ENCODE assay signal across 13 cellular contexts in the genomic region with DNA sequence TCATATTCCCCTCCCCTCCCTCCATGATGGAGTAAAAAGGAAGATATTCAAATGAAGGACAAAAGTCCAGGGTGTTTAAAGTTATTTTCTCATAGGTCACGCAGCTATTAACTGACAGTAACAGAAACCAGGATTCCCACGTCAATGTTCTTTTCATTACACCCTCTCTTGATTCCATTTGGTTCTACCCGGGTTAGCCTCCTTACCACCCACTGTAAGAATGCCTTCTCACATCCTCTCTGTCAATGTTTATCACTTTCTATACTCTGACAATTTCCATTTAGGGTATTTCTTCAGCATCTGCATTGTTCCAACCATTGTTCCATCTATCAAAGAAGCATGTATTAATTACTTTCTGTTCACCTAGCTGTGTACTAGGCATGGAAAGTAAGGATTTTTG. TPM values are rescaled to one million over a fixed set of nuclear protein-coding genes. Genes with fewer than 3 reads are reported as not detected.
A peak's percentile ranks its signal among the peaks of the same experiment; 100 is the strongest.
DNase-seq lines count a peak whose midpoint lies in the region; ATAC-seq and TF ChIP-seq lines count a peak whose summit lies in the region.
"Had no signal": no experiment of that assay in that cellular context is flagged by ENCODE, and none has a peak within 500 bp of the region (broad histone marks: within the 10 kb centered on the region; RNA-seq: fewer than 3 reads in every experiment).

No MANE protein-coding gene starts in this region.

- H2AFZ ChIP-seq in GM23248: no peak overlapping the region

- H3K9me2 ChIP-seq in GM23248 (ENCODE audit: insufficient read depth): no peaks in the 10 kb centered on the region

- ATAC-seq in heart right ventricle: no peak
- ATAC-seq in right cardiac atrium: no peak
- no peak for ATAC-seq in GM21381 (IDR thresholded peaks at IDR 0.05; ENCODE audit: unreplicated experiment)

- no peak for TF ChIP-seq EP300 in sigmoid colon (IDR thresholded peaks at IDR 0.05)

- DNase-seq in heart right ventricle (no peak), right cardiac atrium (no peak), breast epithelium (ENCODE audit: low spot score in 2 of 2) (no peak), sigmoid colon (no peak), vagina (ENCODE audit: extremely low spot score in 2 of 2) (no peak), pons (ENCODE audit: low spot score) (no peak), GM23248 (no peak)
- DNase-seq: COR-L47, NCI-H1436 treated with DMSO at 0.1 percent for 48 hours, NCI-H2081 treated with DMSO at 0.1 percent for 48 hours, NCI-H524 had no signal

- intact Hi-C loops in heart right ventricle (cut with DNase I): loop anchor here in 2 of 10 donors (5.0 kb wide), 1 partner anchor 52 kb away; a partner anchor contains a TSS
- intact Hi-C loops in right cardiac atrium (cut with DNase I): no loop called here
- intact Hi-C loops in breast epithelium (cut with DNase I; ENCODE audit: low total_unique reads): no loop called here
- intact Hi-C loops in sigmoid colon (cut with DNase I): loop anchor here (2.0 kb wide), 1 partner anchor 52 kb away; a partner anchor contains a TSS
- intact Hi-C loops in vagina (cut with DNase I): no loop called here

- TF ChIP-seq POLR2A in breast epithelium (IDR thresholded peaks at IDR 0.05) (no peak), sigmoid colon (IDR thresholded peaks at IDR 0.05) (no peak), vagina (IDR thresholded peaks at IDR 0.05) (no peak)

- in situ Hi-C loops in GM23248 (cut with MboI): no loop called here

- no peak overlapping the region for H3K9ac ChIP-seq in GM23248

- H4K20me1 ChIP-seq in GM23248 (ENCODE audit: insufficient read depth): peaks cover 22% of the 10 kb centered on the region

- H3K9me3 ChIP-seq in heart right ventricle: no peaks in the 10 kb centered on the region
- no peaks in the 10 kb centered on the region for H3K9me3 ChIP-seq in right cardiac atrium (ENCODE audit: control insufficient read depth, low read length)
- no peaks in the 10 kb centered on the region for H3K9me3 ChIP-seq in breast epithelium
- no peaks in the 10 kb centered on the region for H3K9me3 ChIP-seq in sigmoid colon
- no peaks in the 10 kb centered on the region for H3K9me3 ChIP-seq in vagina
- no peaks in the 10 kb centered on the region for H3K9me3 ChIP-seq in GM23248 (ENCODE audit: low read depth)
- H3K9me3 ChIP-seq: HAP-1 had no signal

- H3K27ac ChIP-seq in heart right ventricle (peak overlapping the region in 7 of 10 donors; percentile 21 to 69 (median 52)), right cardiac atrium (ENCODE audit: low read length) (no peak overlapping the region), breast epithelium (peak overlapping the region; percentile 65 to 66), sigmoid colon (peak overlapping the region in 3 of 4 donors; percentile 53 to 69 (median 67)), vagina (peak overlapping the region; percentile 8), GM23248 (no peak overlapping the region)

- TF ChIP-seq CTCF in heart right ventricle (IDR thresholded peaks at IDR 0.05) (no peak), breast epithelium (IDR thresholded peaks at IDR 0.05) (no peak), sigmoid colon (IDR thresholded peaks at IDR 0.05) (no peak), vagina (IDR thresholded peaks at IDR 0.05) (no peak)

- no peak overlapping the region for H3K4me3 ChIP-seq in heart right ventricle
- H3K4me3 ChIP-seq in right cardiac atrium (ENCODE audit: low read length): no peak overlapping the region
- no peak overlapping the region for H3K4me3 ChIP-seq in breast epithelium
- H3K4me3 ChIP-seq in sigmoid colon: no peak overlapping the region
- no peak overlapping the region for H3K4me3 ChIP-seq in vagina
- no peak overlapping the region for H3K4me3 ChIP-seq in GM23248
- H3K4me3 ChIP-seq: HAP-1 had no signal

- H3K27me3 ChIP-seq in heart right ventricle (no peaks in the 10 kb centered on the region), right cardiac atrium (ENCODE audit: control insufficient read depth, insufficient read depth) (no peaks in the 10 kb centered on the region), breast epithelium (no peaks in the 10 kb centered on the region), sigmoid colon (no peaks in the 10 kb centered on the region), vagina (no peaks in the 10 kb centered on the region), GM23248 (replicated peaks; ENCODE audit: insufficient read depth) (no peaks in the 10 kb centered on the region)

- H3K36me3 ChIP-seq in heart right ventricle (peaks cover 0 to 22% (median 0%) of the 10 kb centered on the region in 9 donors), breast epithelium (no peaks in the 10 kb centered on the region), sigmoid colon (no peaks in the 10 kb centered on the region), vagina (no peaks in the 10 kb centered on the region), GM23248 (ENCODE audit: low read depth) (no peaks in the 10 kb centered on the region; the same call in 1 of the 2 replicates)

- H3K79me2 ChIP-seq in GM23248 (ENCODE audit: insufficient read depth): peaks cover 100% of the 10 kb centered on the region

- peaks cover 16 to 90% (median 84%) of the 10 kb centered on the region in 9 donors for H3K4me1 ChIP-seq in heart right ventricle
- peaks cover 9% of the 10 kb centered on the region for H3K4me1 ChIP-seq in right cardiac atrium (ENCODE audit: control insufficient read depth, insufficient read depth, low read length)
- peaks cover 3 to 24% of the 10 kb centered on the region in 2 donors for H3K4me1 ChIP-seq in breast epithelium
- H3K4me1 ChIP-seq in sigmoid colon: peaks cover 0 to 59% (median 55%) of the 10 kb centered on the region in 4 donors
- H3K4me1 ChIP-seq in vagina: peaks cover 54% of the 10 kb centered on the region
- H3K4me1 ChIP-seq in GM23248 (ENCODE audit: insufficient read depth): peaks cover 16% of the 10 kb centered on the region

- 74 to 82% methylated on average over 3 of the region's 3 CpGs for WGBS in heart right ventricle, 2 donors
- WGBS in right cardiac atrium: 90% methylated on average over 3 of the region's 3 CpGs
- WGBS in sigmoid colon, 2 donors: 89 to 92% methylated on average over 3 of the region's 3 CpGs
- 21 to 27% methylated on average over 3 of the region's 3 CpGs for WGBS in GM23248 (ENCODE audit: low coverage in 1 of 2, low lambda C conversion rate in 2 of 2, missing lambda C conversion rate in 2 of 2), 2 experiments

- H3K4me2 ChIP-seq in GM23248 (ENCODE audit: unreplicated experiment): no peak overlapping the region

- peaks cover 11% of the 10 kb centered on the region; the same call in 1 of the 2 replicates for H3F3A ChIP-seq in GM23248 (ENCODE audit: insufficient read depth)

RNA-seq across cellular contexts. Expression of a gene that starts 52.1 kb away (rescaled TPM):
- total RNA-seq in heart right ventricle (10 to 100 TPM; 41.9 to 67.1 (median 59.0) TPM), right cardiac atrium (10 to 100 TPM; 44.6 to 67.1 (median 51.9) TPM), breast epithelium (10 to 100 TPM; 28.7 to 33.8 (median 29.0) TPM), sigmoid colon (10 to 100 TPM; 31.4 to 45.7 (median 37.5) TPM), vagina (27.0 TPM)
- polyA plus RNA-seq in heart right ventricle (10 to 100 TPM in 1 of 2 donors, 1 to 10 TPM in 1; 9.3 to 20.9 TPM), right cardiac atrium (22.0 TPM), sigmoid colon (10 to 100 TPM in 2 of 3 donors, 1 to 10 TPM in 1; 6.0 to 12.2 (median 10.8) TPM), GM23248 (2016; fragmentation: Nextera tagmentation; extraction: Ambion mirVana) (8.1 and 8.9 TPM in 2 replicates)
- 11.5 and 13.8 TPM in 2 replicates for total RNA-seq in GM23248 (2014; rRNA removed; shearing (Covaris generic))

Comparison
In these comparisons a context has a peak if more than half of its experiments do, and no peak if none do; other contexts are left out.
1. H3K27ac ChIP-seq: peak in heart right ventricle (7 of 10), breast epithelium (2 of 2), sigmoid colon (3 of 4) and vagina (single experiment); none in right cardiac atrium (single experiment) and GM23248 (single experiment).